ENCODE assay signal across 12 cellular contexts in the genomic region with DNA sequence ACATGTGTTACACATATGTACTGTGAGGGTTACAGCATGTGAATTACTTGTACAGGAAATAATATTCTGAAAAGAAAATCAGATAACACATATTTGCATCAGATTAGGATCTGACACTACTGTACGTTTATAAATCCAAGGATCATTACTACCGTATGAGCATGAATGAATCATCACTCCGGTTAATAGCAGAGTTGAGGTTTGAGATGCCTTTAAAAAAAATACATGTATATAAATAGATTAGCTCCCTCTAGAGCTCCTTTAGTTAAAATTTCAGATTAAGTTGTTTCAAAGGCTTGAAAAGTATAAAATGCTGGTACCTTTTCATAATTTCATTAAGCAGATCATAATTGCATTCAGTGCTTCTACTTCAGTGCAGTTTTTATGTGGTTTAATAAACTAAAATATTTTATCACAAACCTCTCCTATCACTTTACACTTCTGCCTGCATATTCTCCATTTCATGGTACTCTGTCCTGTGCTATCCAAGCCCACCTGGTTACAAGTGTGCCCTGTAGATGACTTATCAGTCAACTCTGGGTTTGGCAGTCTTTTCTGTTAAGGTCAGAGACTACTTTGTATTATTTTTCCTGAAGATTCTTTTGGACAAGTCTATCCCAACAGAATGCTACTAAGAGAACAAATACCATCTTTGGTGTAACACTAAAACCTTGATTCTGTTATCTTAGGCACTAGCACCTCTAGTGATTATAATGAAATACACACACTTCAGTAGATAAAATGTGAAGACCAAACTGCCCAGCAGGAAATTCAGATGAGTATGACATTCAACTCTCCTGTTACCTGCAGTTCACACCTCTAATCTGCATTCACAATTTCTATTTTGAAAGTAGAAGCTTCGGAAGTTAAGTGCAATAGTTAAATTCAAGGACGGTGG. TPM values are rescaled to one million over a fixed set of nuclear protein-coding genes. Genes with fewer than 3 reads are reported as not detected.
A peak's percentile ranks its signal among the peaks of the same experiment; 100 is the strongest.
DNase-seq lines count a peak whose midpoint lies in the region; ATAC-seq, FAIRE-seq and TF ChIP-seq lines count a peak whose summit lies in the region.
"Had no signal": no experiment of that assay in that cellular context is flagged by ENCODE, and none has a peak within 500 bp of the region (broad histone marks: within the 10 kb centered on the region; RNA-seq: fewer than 3 reads in every experiment).

No MANE protein-coding gene starts in this region.

- CTCF ChIA-PET in mammary epithelial cell (lab: Charles Lee; ENCODE audit: low non-redundant PET): no interaction called here

- no peak overlapping the region for H3K4me3 Mint-ChIP-seq in natural killer cell treated with Interleukin-12 subunit alpha and Interleukin-12 subunit beta and Interleukin-15 and Interleukin-18, amount 100 ng/mL, for 72 hours
- H3K4me3 Mint-ChIP-seq: activated B cell treated with CpG ODN at 0.5 μM for 24 hours; mesothelial cell of epicardium; stimulated activated naive CD8-positive, alpha-beta T cell treated with anti-CD3 and anti-CD28 coated beads, Interleukin-15, Interleukin-2, amounts not matched to agents 100 ng/mL and 50 ng/mL, for 24 hours had no signal

- 39% methylated on average over 5 of the region's 5 CpGs for WGBS in mammary epithelial cell (ENCODE audit: low coverage, missing lambda C conversion rate)
- WGBS in aorta, 2 donors: 48 to 50% methylated on average over 5 of the region's 5 CpGs

- H3K4me1 Mint-ChIP-seq in natural killer cell treated with Interleukin-12 subunit alpha and Interleukin-12 subunit beta and Interleukin-15 and Interleukin-18, amount 100 ng/mL, for 72 hours (ENCODE audit: low read depth in 2 of 2): peaks cover 5 to 12% of the 10 kb centered on the region in 2 donors
- H3K4me1 Mint-ChIP-seq: activated B cell treated with CpG ODN at 0.5 μM for 24 hours had no signal

- TF ChIP-seq CTCF in C4-2B (conservative IDR thresholded peaks at IDR 0.05) (peak; percentile 24), mammary epithelial cell (conservative IDR thresholded peaks at IDR 0.05 in 1 of 2, IDR thresholded peaks at IDR 0.05 in 1 of 2; ENCODE audit: extremely low read depth in 1 of 2, insufficient read depth in 1 of 2, low read depth in 1 of 2, low read length in 2 of 2) (no peak), MM.1S (IDR thresholded peaks at IDR 0.05; ENCODE audit: low read length) (no peak)

- no peaks in the 10 kb centered on the region for H3K79me2 ChIP-seq in mammary epithelial cell (ENCODE audit: insufficient read depth, low read length)
- no peaks in the 10 kb centered on the region for H3K79me2 ChIP-seq in MM.1S (ENCODE audit: low read length)

- H3K9me3 Mint-ChIP-seq in natural killer cell treated with Interleukin-12 subunit alpha and Interleukin-12 subunit beta and Interleukin-15 and Interleukin-18, amount 100 ng/mL, for 72 hours: no peaks in the 10 kb centered on the region
- H3K9me3 Mint-ChIP-seq: activated B cell treated with CpG ODN at 0.5 μM for 24 hours; stimulated activated naive CD8-positive, alpha-beta T cell treated with anti-CD3 and anti-CD28 coated beads, Interleukin-15, Interleukin-2, amounts not matched to agents 100 ng/mL and 50 ng/mL, for 24 hours had no signal

- H3K4me2 ChIP-seq in mammary epithelial cell (ENCODE audit: insufficient read depth, low read depth, low read length): no peak overlapping the region
- H3K4me2 ChIP-seq in MM.1S (ENCODE audit: low read depth, low read length): no peak overlapping the region

- H3K36me3 Mint-ChIP-seq in natural killer cell treated with Interleukin-12 subunit alpha and Interleukin-12 subunit beta and Interleukin-15 and Interleukin-18, amount 100 ng/mL, for 72 hours: peaks cover 3% of the 10 kb centered on the region

- dilution Hi-C loops in mammary epithelial cell (cut with HindIII; ENCODE audit: low sequenced_read_pairs): no loop called here

- no peak overlapping the region for H3K9ac ChIP-seq in mammary epithelial cell (ENCODE audit: insufficient read depth, low read length)
- H3K9ac ChIP-seq in MM.1S (ENCODE audit: low read length): no peak overlapping the region

- no peaks in the 10 kb centered on the region for H3K36me3 ChIP-seq in mammary epithelial cell (ENCODE audit: insufficient read depth, low read length)
- peaks cover 0 to under 1% of the 10 kb centered on the region in 2 donors for H3K36me3 ChIP-seq in aorta (ENCODE audit: control insufficient read depth in 1 of 2, insufficient read depth in 2 of 2, low read length in 1 of 2)
- H3K36me3 ChIP-seq in MM.1S (replicated peaks; ENCODE audit: insufficient read depth, low read length): no peaks in the 10 kb centered on the region

- no peaks in the 10 kb centered on the region for H3K27me3 Mint-ChIP-seq in natural killer cell treated with Interleukin-12 subunit alpha and Interleukin-12 subunit beta and Interleukin-15 and Interleukin-18, amount 100 ng/mL, for 72 hours
- H3K27me3 Mint-ChIP-seq: activated B cell treated with CpG ODN at 0.5 μM for 24 hours; stimulated activated naive CD8-positive, alpha-beta T cell treated with anti-CD3 and anti-CD28 coated beads, Interleukin-15, Interleukin-2, amounts not matched to agents 100 ng/mL and 50 ng/mL, for 24 hours had no signal

- no peaks in the 10 kb centered on the region for H3K9me3 ChIP-seq in mammary epithelial cell (replicated peaks; ENCODE audit: insufficient read depth, low read length)
- no peaks in the 10 kb centered on the region for H3K9me3 ChIP-seq in aorta (ENCODE audit: control insufficient read depth, low read length)
- H3K9me3 ChIP-seq in MM.1S (replicated peaks; ENCODE audit: insufficient read depth, low read length): no peaks in the 10 kb centered on the region

- H3K27ac ChIP-seq in C4-2B: no peak overlapping the region
- no peak overlapping the region for H3K27ac ChIP-seq in mammary epithelial cell (ENCODE audit: insufficient read depth, low read depth, low read length)
- H3K27ac ChIP-seq in aorta (ENCODE audit: low read depth in 1 of 2, low read length in 2 of 2): no peak overlapping the region
- no peak overlapping the region for H3K27ac ChIP-seq in MM.1S (ENCODE audit: low read length)

- H3K4me3 ChIP-seq in mammary epithelial cell (replicated peaks in 1 of 3; ENCODE audit: insufficient read depth in 1 of 3, low read depth in 2 of 3, low read length in 3 of 3): no peak overlapping the region
- H3K4me3 ChIP-seq in aorta (ENCODE audit: low read length in 2 of 2): no peak overlapping the region
- H3K4me3 ChIP-seq in MM.1S (ENCODE audit: low read length): no peak overlapping the region

- intact Hi-C loops in mammary epithelial cell (cut with micrococcal nuclease) (no loop called here), aorta (cut with DNase I) (no loop called here)

- DNase-seq in HTR-8/SVneo (ENCODE audit: insufficient read length, low spot score): peak; percentile 38
- peak; percentile 70 for DNase-seq in mammary epithelial cell
- DNase-seq in myocyte (ENCODE audit: low read depth): peak; percentile 49
- DNase-seq in aorta: no peak
- DNase-seq in GM19238 (ENCODE audit: insufficient read length, low spot score): no peak
- DNase-seq in MM.1S: no peak
- no peak for DNase-seq in natural killer cell treated with Interleukin-12 subunit alpha and Interleukin-12 subunit beta and Interleukin-15 and Interleukin-18, amount 100 ng/mL, for 72 hours (ENCODE audit: low spot score)
- DNase-seq: activated B cell treated with CpG ODN at 0.5 μM for 24 hours; activated naive CD4-positive, alpha-beta T cell treated with anti-CD3 and anti-CD28 coated beads, Interleukin-2, amount 50 U/mL, for 16 hours had no signal

- no peaks in the 10 kb centered on the region for H3K9me2 ChIP-seq in MM.1S (replicated peaks; ENCODE audit: insufficient read depth, low read length)

- H2AFZ ChIP-seq in mammary epithelial cell (ENCODE audit: low read depth, low read length) (no peak overlapping the region), MM.1S (ENCODE audit: low read length) (no peak overlapping the region)

- H3F3A ChIP-seq in MM.1S (ENCODE audit: insufficient read depth, low read length): no peaks in the 10 kb centered on the region

- no peak overlapping the region for H3K27ac Mint-ChIP-seq in natural killer cell treated with Interleukin-12 subunit alpha and Interleukin-12 subunit beta and Interleukin-15 and Interleukin-18, amount 100 ng/mL, for 72 hours
- H3K27ac Mint-ChIP-seq: activated B cell treated with CpG ODN at 0.5 μM for 24 hours; mesothelial cell of epicardium; stimulated activated naive CD8-positive, alpha-beta T cell treated with anti-CD3 and anti-CD28 coated beads, Interleukin-15, Interleukin-2, amounts not matched to agents 100 ng/mL and 50 ng/mL, for 24 hours had no signal

- H3K27me3 ChIP-seq in mammary epithelial cell (ENCODE audit: insufficient read depth, low read length): no peaks in the 10 kb centered on the region
- H3K27me3 ChIP-seq in aorta (ENCODE audit: control insufficient read depth in 1 of 2, insufficient read depth in 2 of 2, low read length in 1 of 2): no peaks in the 10 kb centered on the region
- H3K27me3 ChIP-seq in MM.1S (replicated peaks; ENCODE audit: insufficient read depth, low read length): no peaks in the 10 kb centered on the region

- in situ Hi-C loops in mammary epithelial cell (cut with MboI; ENCODE audit: low sequenced_read_pairs in 2 of 2): loop anchor here (10.0 to 25.0 kb wide), 3 partner anchors 177 to 702 kb away; no protein-coding TSS in a partner anchor

- no peak for FAIRE-seq in HTR-8/SVneo (lab: Jason Lieb, UNC)

- BruUV-seq in mammary epithelial cell (replicated peaks; lab: Mats Ljungman, UMichigan): no TSS peak

- H4K20me1 ChIP-seq in mammary epithelial cell (ENCODE audit: insufficient read depth, low read length): no peaks in the 10 kb centered on the region
- H4K20me1 ChIP-seq in MM.1S (ENCODE audit: insufficient read depth, low read length): no peaks in the 10 kb centered on the region

- ATAC-seq in aorta (ENCODE audit: low FRiP score): no peak
- no peak for ATAC-seq in natural killer cell treated with Interleukin-12 subunit alpha and Interleukin-12 subunit beta and Interleukin-15 and Interleukin-18, amount 100 ng/mL, for 72 hours

- H3K4me1 ChIP-seq in mammary epithelial cell (ENCODE audit: insufficient read depth, low read length): peaks cover 3% of the 10 kb centered on the region
- H3K4me1 ChIP-seq in aorta (ENCODE audit: control insufficient read depth in 1 of 2, insufficient read depth in 2 of 2, low read length in 2 of 2): no peaks in the 10 kb centered on the region
- no peaks in the 10 kb centered on the region for H3K4me1 ChIP-seq in MM.1S (ENCODE audit: low read length)

RNA-seq across cellular contexts. Expression of a gene that starts 48.0 kb away (rescaled TPM):
- 1 to 10 TPM in 1 of 2 donors, under 1 TPM in 1; 0.61 to 2.3 TPM for total RNA-seq in mammary epithelial cell
- not detected for polyA plus RNA-seq in mammary epithelial cell
- not detected for polyA minus RNA-seq in mammary epithelial cell
- 0.26 and 0.29 TPM in 2 replicates for total RNA-seq in myocyte
- polyA plus RNA-seq in myocyte (2012): 0.21 TPM
- total RNA-seq in aorta: 1 to 10 TPM; 2.8 to 5.1 TPM
- polyA plus RNA-seq in aorta: under 1 TPM in 1 of 2 donors, not detected in 1; 0.10 TPM
- total RNA-seq in natural killer cell treated with Interleukin-12 subunit alpha and Interleukin-12 subunit beta and Interleukin-15 and Interleukin-18, amount 100 ng/mL, for 72 hours: 1 to 10 TPM; 3.3 to 4.9 TPM

Comparison
In these comparisons a context has a peak if more than half of its experiments do, and no peak if none do; other contexts are left out.
1. DNase-seq: peak in HTR-8/SVneo (single experiment), mammary epithelial cell (single experiment) and myocyte (single experiment); none in aorta (0 of 2), GM19238 (single experiment), MM.1S (single experiment) and natural killer cell treated with Interleukin-12 subunit alpha and Interleukin-12 subunit beta and Interleukin-15 and Interleukin-18, amount 100 ng/mL, for 72 hours (single experiment).